In the genomic region with DNA sequence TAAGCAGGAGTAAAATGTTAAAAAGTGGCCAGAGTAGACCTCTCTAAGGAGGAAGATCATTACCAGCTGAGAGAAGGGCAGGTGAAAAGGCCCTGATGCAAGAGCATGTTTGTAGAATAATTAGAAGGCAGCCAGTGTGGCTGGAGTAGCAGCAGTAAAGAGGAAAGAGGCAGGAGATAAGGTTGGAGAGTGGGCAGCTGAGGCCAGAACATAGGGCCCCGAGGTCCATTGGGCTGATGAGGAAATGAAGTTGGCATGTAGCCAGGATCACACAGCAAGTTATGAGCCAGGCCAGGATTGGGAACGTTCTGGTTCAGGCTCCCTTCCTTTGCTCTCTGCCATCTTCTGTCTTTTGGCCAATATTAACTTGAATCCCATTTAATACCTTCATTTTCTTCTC, we compare ENCODE assay signal across 11 cellular contexts. TPM values are rescaled to one million over a fixed set of nuclear protein-coding genes. Genes with fewer than 3 reads are reported as not detected.
DNase-seq lines count a peak whose midpoint lies in the region; ATAC-seq and TF ChIP-seq lines count a peak whose summit lies in the region.
"Had no signal": no experiment of that assay in that cellular context is flagged by ENCODE, and none has a peak within 500 bp of the region (broad histone marks: within the 10 kb centered on the region; RNA-seq: fewer than 3 reads in every experiment).

No MANE protein-coding gene starts in this region.

- CTCF ChIA-PET in MCF 10A (lab: Yijun Ruan, JAX), result interaction anchor here (0.6 to 1.5 kb wide), 2 partner anchors 9 to 25 kb away, joined by 3 to 5 read pairs; no protein-coding TSS in a partner anchor
- CTCF ChIA-PET in mammary epithelial cell (lab: Charles Lee; ENCODE audit: low non-redundant PET), result no interaction called here

- H3K4me3 ChIP-seq in mammary epithelial cell (replicated peaks in 1 of 3; ENCODE audit: insufficient read depth in 1 of 3, low read depth in 2 of 3, low read length in 3 of 3), result no peak overlapping the region
- H3K4me3 ChIP-seq in lower lobe of right lung, result no peak overlapping the region
- no peak overlapping the region for H3K4me3 ChIP-seq in aorta (ENCODE audit: low read length in 2 of 2)

- H2AFZ ChIP-seq in mammary epithelial cell (ENCODE audit: low read depth, low read length), result no peak overlapping the region

- peaks cover 93% of the 10 kb centered on the region for H3K79me2 ChIP-seq in mammary epithelial cell (ENCODE audit: insufficient read depth, low read length)

- H3K4me1 Mint-ChIP-seq in MCF 10A (ENCODE audit: insufficient read depth, unreplicated experiment), result peaks cover 6% of the 10 kb centered on the region

- no peaks in the 10 kb centered on the region for H4K20me1 ChIP-seq in mammary epithelial cell (ENCODE audit: insufficient read depth, low read length)

- POLR2A ChIA-PET in MCF 10A (lab: Yijun Ruan, JAX), result interaction anchor here (1.2 to 1.3 kb wide), 2 partner anchors 11 to 19 kb away, joined by 3 to 4 read pairs; no protein-coding TSS in a partner anchor

- H3K4me1 ChIP-seq in mammary epithelial cell (ENCODE audit: insufficient read depth, low read length) (no peaks in the 10 kb centered on the region), lower lobe of right lung (peaks cover 79% of the 10 kb centered on the region), aorta (ENCODE audit: control insufficient read depth in 1 of 2, insufficient read depth in 2 of 2, low read length in 2 of 2) (peaks cover 9 to 19% of the 10 kb centered on the region in 2 donors)

- H3K9ac ChIP-seq in mammary epithelial cell (ENCODE audit: insufficient read depth, low read length), result no peak overlapping the region

- H3K27me3 Mint-ChIP-seq in MCF 10A (ENCODE audit: insufficient read depth, unreplicated experiment), result no peaks in the 10 kb centered on the region

- H3K27ac ChIP-seq in mammary epithelial cell (ENCODE audit: insufficient read depth, low read depth, low read length) (no peak overlapping the region), lower lobe of right lung (no peak overlapping the region), aorta (ENCODE audit: low read depth in 1 of 2, low read length in 2 of 2) (no peak overlapping the region)

- peak; percentile 35 for DNase-seq in MCF 10A (ENCODE audit: unreplicated experiment)
- DNase-seq in mammary epithelial cell, result no peak
- DNase-seq in cerebellum (ENCODE audit: low spot score), result peak; percentile 49
- DNase-seq in lower lobe of right lung, result no peak
- peak in 1 of 2 donors; percentile 52 for DNase-seq in aorta
- DNase-seq in NCI-H526 treated with DMSO at 0.1 percent for 48 hours (lab: John Stamatoyannopoulos, UW), result no peak
- DNase-seq: activated T-cell treated with anti-CD3 and anti-CD28 coated beads, Interleukin-2, amount 50 U/mL, for 72 hours; hippocampal formation; T1000 had no signal

- H3K4me3 Mint-ChIP-seq in MCF 10A (ENCODE audit: unreplicated experiment), result no peak overlapping the region
- H3K4me3 Mint-ChIP-seq: activated T-cell treated with anti-CD3 and anti-CD28 coated beads, Interleukin-2, amount 50 U/mL, for 72 hours had no signal

- H3K27ac Mint-ChIP-seq in MCF 10A (ENCODE audit: low read depth, unreplicated experiment), result no peak overlapping the region
- H3K27ac Mint-ChIP-seq: activated T-cell treated with anti-CD3 and anti-CD28 coated beads, Interleukin-2, amount 50 U/mL, for 72 hours had no signal

- no peaks in the 10 kb centered on the region for H3K9me3 Mint-ChIP-seq in MCF 10A (ENCODE audit: unreplicated experiment)
- H3K9me3 Mint-ChIP-seq: activated T-cell treated with anti-CD3 and anti-CD28 coated beads, Interleukin-2, amount 50 U/mL, for 72 hours had no signal

- H3K4me2 ChIP-seq in mammary epithelial cell (ENCODE audit: insufficient read depth, low read depth, low read length), result no peak overlapping the region

- H3K27me3 ChIP-seq in mammary epithelial cell (ENCODE audit: insufficient read depth, low read length), result no peaks in the 10 kb centered on the region
- H3K27me3 ChIP-seq in lower lobe of right lung (ENCODE audit: low read depth), result no peaks in the 10 kb centered on the region
- no peaks in the 10 kb centered on the region for H3K27me3 ChIP-seq in aorta (ENCODE audit: control insufficient read depth in 1 of 2, insufficient read depth in 2 of 2, low read length in 1 of 2)

- BruUV-seq in MCF 10A (replicated peaks; lab: Mats Ljungman, UMichigan), result no TSS peak
- no TSS peak for BruUV-seq in mammary epithelial cell (replicated peaks; lab: Mats Ljungman, UMichigan)

- H3K36me3 Mint-ChIP-seq in MCF 10A (ENCODE audit: insufficient read depth, unreplicated experiment), result peaks cover 4% of the 10 kb centered on the region

- peak; percentile 51 to 70 for ATAC-seq in lower lobe of right lung
- ATAC-seq in aorta (ENCODE audit: low FRiP score), result peak; percentile 70
- no peak for ATAC-seq in HG03457 (IDR thresholded peaks at IDR 0.05; ENCODE audit: unreplicated experiment)
- no peak for ATAC-seq in GM21360 (IDR thresholded peaks at IDR 0.05; ENCODE audit: unreplicated experiment)
- ATAC-seq: activated T-cell treated with anti-CD3 and anti-CD28 coated beads, Interleukin-2, amount 50 U/mL, for 72 hours had no signal

- dilution Hi-C loops in mammary epithelial cell (cut with HindIII; ENCODE audit: low sequenced_read_pairs), result no loop called here

- intact Hi-C loops in MCF 10A (cut with micrococcal nuclease) (no loop called here), mammary epithelial cell (cut with micrococcal nuclease) (no loop called here), lower lobe of right lung (cut with DNase I) (no loop called here), aorta (cut with DNase I) (loop anchor here in 1 of 2 donors (10.0 kb wide), 1 partner anchor 50 kb away; a partner anchor contains a TSS)

- in situ Hi-C loops in mammary epithelial cell (cut with MboI; ENCODE audit: low sequenced_read_pairs in 2 of 2), result no loop called here

- no peaks in the 10 kb centered on the region for H3K9me3 ChIP-seq in mammary epithelial cell (replicated peaks; ENCODE audit: insufficient read depth, low read length)
- no peaks in the 10 kb centered on the region for H3K9me3 ChIP-seq in lower lobe of right lung
- H3K9me3 ChIP-seq in aorta (ENCODE audit: control insufficient read depth, low read length), result no peaks in the 10 kb centered on the region

- 14% methylated on average over 2 of the region's 2 CpGs for WGBS in mammary epithelial cell (ENCODE audit: low coverage, missing lambda C conversion rate)
- 0 to 3% methylated on average over 2 of the region's 2 CpGs for WGBS in aorta, 2 donors

- TF ChIP-seq CTCF in MCF 10A (IDR thresholded peaks at IDR 0.05; ENCODE audit: unreplicated experiment), result no peak
- no peak for TF ChIP-seq CTCF in mammary epithelial cell (conservative IDR thresholded peaks at IDR 0.05 in 1 of 2, IDR thresholded peaks at IDR 0.05 in 1 of 2; ENCODE audit: extremely low read depth in 1 of 2, insufficient read depth in 1 of 2, low read depth in 1 of 2, low read length in 2 of 2)
- TF ChIP-seq CTCF in lower lobe of right lung (IDR thresholded peaks at IDR 0.05), result no peak

- H3K36me3 ChIP-seq in mammary epithelial cell (ENCODE audit: insufficient read depth, low read length) (peaks cover 4% of the 10 kb centered on the region), lower lobe of right lung (no peaks in the 10 kb centered on the region), aorta (ENCODE audit: control insufficient read depth in 1 of 2, insufficient read depth in 2 of 2, low read length in 1 of 2) (no peaks in the 10 kb centered on the region)

RNA-seq across cellular contexts. Expression of a gene that starts 51.6 kb away (rescaled TPM):
- total RNA-seq in MCF 10A (2022) (113 and 120 TPM in 2 replicates), mammary epithelial cell (100 to 1,000 TPM in 1 of 2 donors, 10 to 100 TPM in 1; 50.7 to 145 TPM), cerebellum (55.8 TPM), lower lobe of right lung (124 TPM), aorta (100 to 1,000 TPM; 114 to 134 TPM)
- polyA plus RNA-seq in mammary epithelial cell (112 TPM), aorta (100 to 1,000 TPM; 120 to 148 TPM)
- polyA minus RNA-seq in mammary epithelial cell, result 77.2 TPM

Comparison
In these comparisons a context has a peak if more than half of its experiments do, and no peak if none do; other contexts are left out.
1. DNase-seq: peak in MCF 10A (single experiment) and cerebellum (single experiment); none in mammary epithelial cell (single experiment), lower lobe of right lung (single experiment) and NCI-H526 treated with DMSO at 0.1 percent for 48 hours (single experiment).
2. ATAC-seq: peak in lower lobe of right lung (2 of 2) and aorta (single experiment); none in HG03457 (single experiment) and GM21360 (single experiment).